ENCODE assay signal across 22 cellular contexts in the genomic region with DNA sequence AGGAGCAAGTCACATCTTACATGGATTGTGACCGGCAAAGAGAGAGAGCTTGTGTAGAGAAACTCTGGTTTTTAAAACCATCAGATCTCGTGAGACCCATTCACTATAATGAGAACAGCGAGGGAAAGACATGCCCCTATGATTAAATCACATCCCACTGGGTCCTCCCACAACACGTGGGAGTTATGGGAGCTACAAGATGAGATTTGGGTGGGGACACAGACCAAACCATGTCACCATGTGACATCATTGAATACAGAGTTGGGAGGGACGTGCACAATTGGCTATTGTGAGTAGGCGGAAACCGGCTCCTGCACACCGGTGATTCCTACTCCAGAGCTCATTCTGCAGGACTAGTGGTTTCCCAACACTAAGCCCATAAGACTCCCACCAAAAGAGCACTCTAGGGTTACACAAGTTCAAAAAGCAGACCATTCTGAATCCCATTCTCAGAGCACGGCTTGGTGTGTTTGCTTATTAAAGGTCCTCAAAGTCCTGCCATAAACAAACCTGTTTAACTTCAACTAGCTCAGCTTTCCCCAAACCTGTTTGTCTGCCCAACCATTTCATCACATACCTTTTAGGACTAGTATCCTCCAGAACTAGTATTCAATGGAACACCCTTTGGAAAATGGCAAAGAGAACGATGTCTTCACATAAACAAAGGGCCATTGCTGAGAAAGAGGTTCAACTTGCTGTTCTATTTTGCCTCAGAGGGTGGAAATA.
"Had no signal": no experiment of that assay in that cellular context is flagged by ENCODE, and none has a peak within 500 bp of the region (broad histone marks: within the 10 kb centered on the region; RNA-seq: fewer than 3 reads in every experiment).

No MANE protein-coding gene starts in this region.

- H3K27ac ChIP-seq: lower lobe of right lung, right lobe of liver, skin epidermis, testis, transverse colon had no signal

- ATAC-seq: activated CD4-positive, alpha-beta T cell treated with anti-CD3 and anti-CD28 coated beads for 36 hours; activated naive CD4-positive, alpha-beta T cell treated with anti-CD3 and anti-CD28 coated beads, Interleukin-2, amount 50 U/mL, for 72 hours; natural killer cell treated with Interleukin-12 subunit alpha and Interleukin-12 subunit beta and Interleukin-15 and Interleukin-18, amount 100 ng/mL, for 72 hours; right lobe of liver; stimulated activated naive CD8-positive, alpha-beta T cell treated with anti-CD3 and anti-CD28 coated beads, Interleukin-15, Interleukin-2, amounts not matched to agents 100 U/mL and 50 U/mL, for 24 hours; T-cell had no signal

- DNase-seq: activated CD4-positive, alpha-beta T cell treated with anti-CD3 and anti-CD28 coated beads for 36 hours; activated CD4-positive, alpha-beta T cell treated with anti-CD3 and anti-CD28 coated beads, Interleukin-2, amount 50 U/mL, for 48 hours; activated CD4-positive, CD25-positive, alpha-beta regulatory T cell; activated naive CD4-positive, alpha-beta T cell; activated T-cell treated with anti-CD3 and anti-CD28 coated beads, Interleukin-2, amount 50 U/mL, for 48 hours; dermis blood vessel endothelial cell; effector CD8-positive, alpha-beta T cell; head of caudate nucleus; hypothalamus; lower lobe of right lung; mesenchymal stem cell; posterior cingulate gyrus; right lobe of liver; stimulated activated CD4-positive, alpha-beta T cell treated with anti-CD3 and anti-CD28 coated beads, Interleukin-12 subunit alpha, Interleukin-12 subunit beta, amount 100 ng/mL, for 4 hours; stimulated activated CD4-positive, alpha-beta T cell treated with anti-CD3 and anti-CD28 coated beads, Interleukin-4, amount 100 ng/mL, for 1 hour; stimulated activated naive CD8-positive, alpha-beta T cell treated with anti-CD3 and anti-CD28 coated beads, Interleukin-15, Interleukin-2, amounts not matched to agents 100 U/mL and 50 U/mL, for 24 hours; T-cell; testis; transverse colon had no signal

- H3K9me3 ChIP-seq: testis, transverse colon had no signal

- H3K27me3 ChIP-seq: right lobe of liver, testis had no signal

- H3K4me3 ChIP-seq: lower lobe of right lung, right lobe of liver, skin epidermis, testis, transverse colon had no signal

- H3K4me1 ChIP-seq: lower lobe of right lung, right lobe of liver, testis, transverse colon had no signal

- H3K36me3 ChIP-seq: lower lobe of right lung, right lobe of liver, transverse colon had no signal
